In the genomic region with DNA sequence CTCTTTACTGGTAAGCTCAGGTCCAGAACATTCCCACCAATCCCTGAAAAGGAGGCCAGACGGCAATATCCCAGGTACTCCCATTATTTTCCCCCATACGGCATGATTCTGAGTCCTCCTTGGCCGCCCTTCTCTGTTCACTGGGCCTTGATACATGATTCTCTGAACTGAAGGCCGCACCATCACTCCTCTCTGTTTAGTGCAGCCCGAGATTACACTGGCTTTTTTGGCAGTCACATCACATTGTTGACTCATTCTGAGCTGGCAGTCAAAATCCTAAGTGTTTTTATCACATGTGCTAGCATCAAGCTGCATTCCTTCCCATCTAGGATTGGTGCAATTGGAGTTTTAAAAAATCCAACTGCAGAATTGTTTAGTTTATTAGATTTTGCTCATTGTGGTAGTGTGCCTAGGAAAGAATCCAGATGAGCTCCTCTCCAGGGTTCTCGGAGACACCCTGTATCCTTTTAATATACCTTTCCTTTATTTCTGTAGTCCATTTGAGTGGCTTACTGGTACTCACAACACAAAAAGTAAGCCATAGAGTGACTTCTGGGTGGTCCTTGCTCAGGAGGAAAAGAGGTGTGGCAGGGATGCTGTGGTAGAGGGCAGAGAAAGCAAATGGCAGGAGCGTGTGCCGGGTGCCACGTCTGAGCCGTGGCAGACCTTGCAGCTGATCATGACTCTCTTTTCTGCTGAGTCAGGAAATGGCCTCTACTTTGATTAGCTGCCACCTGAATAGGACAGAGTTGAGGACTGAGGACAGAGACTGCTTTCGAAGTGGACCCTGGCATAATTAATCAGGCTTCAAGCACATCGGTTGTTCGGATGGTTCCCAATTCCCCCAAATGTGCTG, we compare ENCODE assay signal across 10 cellular contexts.
DNase-seq lines count a peak whose midpoint lies in the region; ATAC-seq and TF ChIP-seq lines count a peak whose summit lies in the region.
"Had no signal": no experiment of that assay in that cellular context is flagged by ENCODE, and none has a peak within 500 bp of the region (broad histone marks: within the 10 kb centered on the region; RNA-seq: fewer than 3 reads in every experiment).

No MANE protein-coding gene starts in this region.

- no peak overlapping the region for H3K4me3 ChIP-seq in AG09309 (ENCODE audit: control insufficient read depth, low read depth, low read length)
- H3K4me3 ChIP-seq in OCI-LY3 (ENCODE audit: low read length): no peak overlapping the region

- H3K9me3 ChIP-seq in OCI-LY3 (ENCODE audit: insufficient read depth, low read length): no peaks in the 10 kb centered on the region

- H3K4me2 ChIP-seq in OCI-LY3 (ENCODE audit: low read length): no peak overlapping the region

- peaks cover 9% of the 10 kb centered on the region; the same call in 1 of the 2 replicates for H3K79me2 ChIP-seq in OCI-LY3 (ENCODE audit: low read length)

- DNase-seq in AG09309 (ENCODE audit: low read depth): peak; percentile 86
- DNase-seq in fibroblast of gingiva (ENCODE audit: low read depth): peak; percentile 93
- DNase-seq in occipital lobe (lab: John Stamatoyannopoulos, UW): peak; percentile 24
- no peak for DNase-seq in SHP77 (lab: John Stamatoyannopoulos, UW)
- no peak for DNase-seq in activated CD4-positive, alpha-beta T cell treated with anti-CD3 and anti-CD28 coated beads, Interleukin-2, amount 50 U/mL, for 4 hours
- DNase-seq in GM13976 (ENCODE audit: low spot score): no peak
- DNase-seq: NCI-H1417 treated with DMSO at 0.1 percent for 48 hours; stimulated activated naive CD8-positive, alpha-beta T cell treated with anti-CD3 and anti-CD28 coated beads, Interleukin-15, amount 100 ng/mL, for 72 hours had no signal

- H3K4me1 ChIP-seq in OCI-LY3 (ENCODE audit: low read length): peaks cover 68% of the 10 kb centered on the region

- no peak overlapping the region for H2AFZ ChIP-seq in OCI-LY3 (ENCODE audit: low read depth, low read length)

- TF ChIP-seq CTCF in AG09309 (IDR thresholded peaks at IDR 0.05; ENCODE audit: control insufficient read depth, insufficient read depth, low read depth, low read length, missing control alignments): no peak
- TF ChIP-seq CTCF in OCI-LY3 (IDR thresholded peaks at IDR 0.05; ENCODE audit: low read depth, low read length): no peak
- TF ChIP-seq CTCF in GM13976 (IDR thresholded peaks at IDR 0.05; ENCODE audit: borderline replicate concordance, control extremely low read depth, extremely low read depth, insufficient read depth, missing control alignments): no peak

- peak overlapping the region; percentile 89; the same call in 1 of the 2 replicates for H3K9ac ChIP-seq in OCI-LY3 (ENCODE audit: low read length)

- H4K20me1 ChIP-seq in OCI-LY3 (ENCODE audit: insufficient read depth, low read length): no peaks in the 10 kb centered on the region

- no peak for ATAC-seq in GM18858 (IDR thresholded peaks at IDR 0.05; ENCODE audit: unreplicated experiment)
- ATAC-seq: stimulated activated naive CD8-positive, alpha-beta T cell treated with anti-CD3 and anti-CD28 coated beads, Interleukin-15, amount 100 ng/mL, for 72 hours had no signal

- H3K27ac ChIP-seq in OCI-LY3 (ENCODE audit: low read length): peak overlapping the region; percentile 99

- in situ Hi-C loops in GM13976 (cut with MboI; ENCODE audit: low sequenced_read_pairs, unreplicated experiment): no loop called here

- H3K27me3 ChIP-seq in OCI-LY3 (ENCODE audit: low read depth, low read length): no peaks in the 10 kb centered on the region

- H3K36me3 ChIP-seq in OCI-LY3 (replicated peaks; ENCODE audit: low read depth, low read length): peaks cover 37% of the 10 kb centered on the region

Comparison
In these comparisons a context has a peak if more than half of its experiments do, and no peak if none do; other contexts are left out.
1. DNase-seq: peak in AG09309 (single experiment), fibroblast of gingiva (single experiment) and occipital lobe (single experiment); none in SHP77 (0 of 2), activated CD4-positive, alpha-beta T cell treated with anti-CD3 and anti-CD28 coated beads, Interleukin-2, amount 50 U/mL, for 4 hours (0 of 2) and GM13976 (single experiment).